In the genomic region with DNA sequence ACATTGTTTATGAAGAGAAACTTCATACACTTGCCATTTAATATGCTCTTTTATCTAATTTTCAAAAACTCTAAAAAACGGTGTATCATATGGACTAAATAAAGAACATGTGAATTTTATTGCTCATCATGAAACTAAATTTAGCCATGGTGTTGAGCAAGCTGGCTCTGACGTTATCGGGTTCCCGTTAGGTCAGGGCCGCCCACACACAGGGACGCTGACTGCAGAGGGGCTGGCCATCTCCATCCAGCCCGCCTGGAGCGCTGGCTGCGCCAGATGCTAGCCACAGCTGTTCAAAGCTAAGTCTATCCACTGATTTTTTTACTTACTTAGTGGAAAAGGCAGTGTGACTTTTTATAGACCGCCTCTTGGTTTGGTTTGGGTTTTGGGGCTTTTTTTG, we compare ENCODE assay signal across 8 cellular contexts. TPM values are rescaled to one million over a fixed set of nuclear protein-coding genes. Genes with fewer than 3 reads are reported as not detected.
DNase-seq lines count a peak whose midpoint lies in the region; ATAC-seq and TF ChIP-seq lines count a peak whose summit lies in the region.

No MANE protein-coding gene starts in this region.

- DNase-seq in DMS 273 (lab: John Stamatoyannopoulos, UW; ENCODE audit: unreplicated experiment) = peak; percentile 95
- DNase-seq in RPMI7951 (ENCODE audit: low read depth) = peak; percentile 89
- peak; percentile 97 for DNase-seq in fibroblast of the aortic adventitia (ENCODE audit: low read depth)
- peak; percentile 58 for DNase-seq in putamen (ENCODE audit: low spot score)
- DNase-seq in HuH-7.5 (ENCODE audit: low spot score) = no peak

- ATAC-seq in HG03196 (IDR thresholded peaks at IDR 0.05; ENCODE audit: unreplicated experiment) (no peak), GM18861 (IDR thresholded peaks at IDR 0.05; ENCODE audit: unreplicated experiment) (no peak), GM21447 (IDR thresholded peaks at IDR 0.05; ENCODE audit: unreplicated experiment) (no peak)

- H3K4me3 ChIP-seq in fibroblast of the aortic adventitia (ENCODE audit: low read depth, low read length) = no peak overlapping the region

- no peak for TF ChIP-seq CTCF in fibroblast of the aortic adventitia (IDR thresholded peaks at IDR 0.05; ENCODE audit: insufficient read depth, low read length)

RNA-seq across cellular contexts. Expression of gene DYNC1H1, which starts 36.5 kb away (rescaled TPM):
- 167 and 171 TPM in 2 replicates for total RNA-seq in RPMI7951 (2014; rRNA removed; shearing (Covaris generic))
- total RNA-seq in fibroblast of the aortic adventitia (ENCODE audit: low replicate concordance) = 376 and 465 TPM in 2 replicates
